In genomic region chr13:83589816-83590215, GRCh38 we compare ENCODE assay signal across 27 cellular contexts.
DNase-seq lines count a peak whose midpoint lies in the region; ATAC-seq, FAIRE-seq and TF ChIP-seq lines count a peak whose summit lies in the region.
"Had no signal": no experiment of that assay in that cellular context is flagged by ENCODE, and none has a peak within 500 bp of the region (broad histone marks: within the 10 kb centered on the region; RNA-seq: fewer than 3 reads in every experiment).

No MANE protein-coding gene starts in this region.

- DNase-seq in HepG2 (ENCODE audit: low spot score) (no peak), right lobe of liver (no peak), IMR-90 (no peak), H1 (ENCODE audit: low read depth in 1 of 2, low spot score in 2 of 2) (no peak), posterior cingulate gyrus (no peak)
- no peak for DNase-seq in activated CD8-positive, alpha-beta memory T cell treated with anti-CD3 and anti-CD28 coated beads, Interleukin-2, amount 10 ng/mL, durations not matched to agents 7 days and 5 days
- DNase-seq in activated naive CD4-positive, alpha-beta T cell (lab: John Stamatoyannopoulos, UW), result no peak
- DNase-seq: ACHN; BE2C; C1 segment of cervical spinal cord; CD4-positive, alpha-beta memory T cell; CD4-positive, CD25-positive, alpha-beta regulatory T cell; CD8-positive, alpha-beta memory T cell; COR-L47; DMS 273 treated with DMSO at 0.1 percent for 48 hours; DMS153; DMS53; DMS79; DND-41; EL; GF-D8 had no signal

- no peak overlapping the region for H2BK120ac ChIP-seq in IMR-90 (ENCODE audit: low read depth, low read length)
- no peak overlapping the region for H2BK120ac ChIP-seq in H1 (replicated peaks; ENCODE audit: low read depth, low read length)

- no peaks in the 10 kb centered on the region for H3K4me1 Mint-ChIP-seq in activated CD8-positive, alpha-beta memory T cell treated with anti-CD3 and anti-CD28 coated beads, Interleukin-2, amount 10 ng/mL, durations not matched to agents 7 days and 5 days
- H3K4me1 Mint-ChIP-seq: CD14-positive monocyte; CD4-positive, alpha-beta memory T cell; CD4-positive, CD25-positive, alpha-beta regulatory T cell; CD8-positive, alpha-beta memory T cell had no signal

- H3K23ac ChIP-seq in IMR-90 (ENCODE audit: low read depth, low read length) (no peak overlapping the region), H1 (ENCODE audit: insufficient read length) (no peak overlapping the region)

- intact Hi-C loops in HepG2 (cut with micrococcal nuclease; ENCODE audit: unreplicated experiment), result no loop called here
- intact Hi-C loops in right lobe of liver (cut with DNase I), result no loop called here
- intact Hi-C loops in IMR-90 (cut with micrococcal nuclease), result no loop called here
- intact Hi-C loops in posterior cingulate gyrus (cut with DNase I), result no loop called here

- no peak overlapping the region for H3K4me3 ChIP-seq in HepG2 (replicated peaks in 1 of 3; ENCODE audit: insufficient read depth in 1 of 3, low read depth in 2 of 3, low read length in 3 of 3)
- no peak overlapping the region for H3K4me3 ChIP-seq in right lobe of liver
- H3K4me3 ChIP-seq in IMR-90 (ENCODE audit: insufficient read depth, low read depth, low read length), result no peak overlapping the region
- no peak overlapping the region for H3K4me3 ChIP-seq in H1 (ENCODE audit: extremely low read depth in 1 of 4, insufficient read depth in 2 of 4, low read depth in 3 of 4, low read length in 4 of 4)
- H3K4me3 ChIP-seq: BLaER1 had no signal

- H3K9me3 Mint-ChIP-seq in activated CD8-positive, alpha-beta memory T cell treated with anti-CD3 and anti-CD28 coated beads, Interleukin-2, amount 10 ng/mL, durations not matched to agents 7 days and 5 days (ENCODE audit: low read depth), result no peaks in the 10 kb centered on the region

- H3K4me3 Mint-ChIP-seq in activated CD8-positive, alpha-beta memory T cell treated with anti-CD3 and anti-CD28 coated beads, Interleukin-2, amount 10 ng/mL, durations not matched to agents 7 days and 5 days, result no peak overlapping the region
- H3K4me3 Mint-ChIP-seq: CD14-positive monocyte; CD4-positive, alpha-beta memory T cell; CD4-positive, CD25-positive, alpha-beta regulatory T cell; CD8-positive, alpha-beta memory T cell had no signal

- ATAC-seq in HepG2 (no peak), right lobe of liver (no peak), IMR-90 (ENCODE audit: low read depth) (no peak)
- no peak for ATAC-seq in activated CD8-positive, alpha-beta memory T cell treated with anti-CD3 and anti-CD28 coated beads, Interleukin-2, amount 10 ng/mL, durations not matched to agents 7 days and 5 days

- BruUV-seq in HepG2 (replicated peaks; lab: Mats Ljungman, UMichigan), result no TSS peak
- no TSS peak for BruUV-seq in IMR-90 (replicated peaks; lab: Mats Ljungman, UMichigan)

- POLR2A ChIA-PET in HepG2 (lab: Yijun Ruan, JAX), result no interaction called here
- POLR2A ChIA-PET in IMR-90 (lab: Charles Lee; ENCODE audit: unreplicated experiment), result interaction anchor here (0.6 kb wide), 1 partner anchor 339 kb away, joined by 9 read pairs; no protein-coding TSS in a partner anchor
- POLR2A ChIA-PET in H1 (lab: Charles Lee; ENCODE audit: partially characterized antibody), result no interaction called here

- no peak overlapping the region for H3K27ac Mint-ChIP-seq in activated CD8-positive, alpha-beta memory T cell treated with anti-CD3 and anti-CD28 coated beads, Interleukin-2, amount 10 ng/mL, durations not matched to agents 7 days and 5 days
- H3K27ac Mint-ChIP-seq: CD14-positive monocyte; CD4-positive, alpha-beta memory T cell; CD4-positive, CD25-positive, alpha-beta regulatory T cell; CD8-positive, alpha-beta memory T cell had no signal

- H3K9ac ChIP-seq in HepG2 (ENCODE audit: insufficient read depth, low read depth, low read length) (no peak overlapping the region), IMR-90 (ENCODE audit: low read depth, low read length) (no peak overlapping the region), H1 (replicated peaks in 1 of 4; ENCODE audit: extremely low read depth in 1 of 4, low read depth in 3 of 4, low read length in 3 of 4) (no peak overlapping the region)
- H3K9ac ChIP-seq: BLaER1 had no signal

- in situ Hi-C loops in HepG2 (cut with HindIII; ENCODE audit: extremely low pct_ligation_motif_present, low pct_unique_long_range_greater_than_20kb) (no loop called here), IMR-90 (cut with MboI; ENCODE audit: low sequenced_read_pairs) (no loop called here)

- no peaks in the 10 kb centered on the region for H3K79me2 ChIP-seq in HepG2 (ENCODE audit: insufficient read depth, low read length)
- H3K79me2 ChIP-seq in H1 (ENCODE audit: control insufficient read depth in 1 of 2, insufficient read depth in 2 of 2, low read length in 2 of 2), result no peaks in the 10 kb centered on the region

- H4K91ac ChIP-seq in IMR-90 (ENCODE audit: insufficient read depth, low read depth, low read length) (no peak overlapping the region), H1 (replicated peaks; ENCODE audit: insufficient read length, low read length) (no peak overlapping the region)

- no peak for TF ChIP-seq CTCF in HepG2 (CRISPR knock-in tag; IDR thresholded peaks at IDR 0.05)
- no peak for TF ChIP-seq CTCF in right lobe of liver (IDR thresholded peaks at IDR 0.05)
- TF ChIP-seq CTCF in IMR-90 (conservative IDR thresholded peaks at IDR 0.05; ENCODE audit: low read depth, low read length), result no peak
- no peak for TF ChIP-seq CTCF in H1 (IDR thresholded peaks at IDR 0.05; ENCODE audit: control extremely low read depth in 1 of 3, insufficient read depth in 1 of 3, low read depth in 1 of 3, low read length in 3 of 3)

- no peaks in the 10 kb centered on the region for H3K4me1 ChIP-seq in HepG2 (ENCODE audit: insufficient read depth, low read length)
- no peaks in the 10 kb centered on the region for H3K4me1 ChIP-seq in right lobe of liver
- H3K4me1 ChIP-seq in IMR-90 (ENCODE audit: control insufficient read depth, insufficient read depth, low read length), result no peaks in the 10 kb centered on the region
- H3K4me1 ChIP-seq in H1 (replicated peaks in 1 of 4; ENCODE audit: control insufficient read depth in 3 of 4, insufficient read depth in 4 of 4, low read length in 3 of 4), result no peaks in the 10 kb centered on the region
- H3K4me1 ChIP-seq: BE2C, BLaER1 had no signal

- H4K8ac ChIP-seq in IMR-90 (ENCODE audit: low read depth in 2 of 2, low read length in 2 of 2) (no peak overlapping the region), H1 (ENCODE audit: extremely low read depth, insufficient read depth, low read length) (no peak overlapping the region)

- H3K4ac ChIP-seq in IMR-90 (ENCODE audit: low read depth, low read length), result no peak overlapping the region
- no peak overlapping the region for H3K4ac ChIP-seq in H1 (replicated peaks; ENCODE audit: insufficient read length, low read depth, low read length)

- no peak overlapping the region for H3K4me2 ChIP-seq in HepG2 (ENCODE audit: low read depth, low read length)
- H3K4me2 ChIP-seq in IMR-90 (ENCODE audit: low read depth, low read length), result no peak overlapping the region
- H3K4me2 ChIP-seq in H1 (ENCODE audit: insufficient read depth in 1 of 2, low read depth in 2 of 2, low read length in 2 of 2), result no peak overlapping the region
- H3K4me2 ChIP-seq: BLaER1 had no signal

- 4% methylated on average over 1 of the region's 1 CpG for WGBS in HepG2 (ENCODE audit: low lambda C conversion rate)
- 27% methylated on average over 1 of the region's 1 CpG for WGBS in right lobe of liver (ENCODE audit: insufficient coverage, low coverage, low lambda C conversion rate, missing lambda C conversion rate)
- no CpG with 5 or more reads among the region's 1 CpG for WGBS in IMR-90 (ENCODE audit: extremely low coverage in 2 of 2, insufficient read length in 1 of 2), 2 experiments
- 80% methylated on average over 1 of the region's 1 CpG; no CpG with 5 or more reads in 1 of the 2 experiments for WGBS in H1 (ENCODE audit: extremely low coverage in 1 of 2, insufficient coverage in 1 of 2, insufficient read length in 1 of 2, insufficient replicate concordance in 2 of 2, low coverage in 1 of 2, low lambda C conversion rate in 2 of 2, missing lambda C conversion rate in 1 of 2), 2 experiments

- no peak overlapping the region for H3K56ac ChIP-seq in IMR-90 (ENCODE audit: extremely low read depth, insufficient read depth, low read length)
- H3K56ac ChIP-seq in H1 (replicated peaks; ENCODE audit: insufficient read length, low read depth, low read length), result no peak overlapping the region

- no peak overlapping the region for H2BK12ac ChIP-seq in H1 (ENCODE audit: low read depth, low read length)

- H4K5ac ChIP-seq in IMR-90 (ENCODE audit: low read depth, low read length), result no peak overlapping the region
- H4K5ac ChIP-seq in H1 (ENCODE audit: insufficient read length, low read depth, low read length), result no peak overlapping the region

- H3K27me3 Mint-ChIP-seq in activated CD8-positive, alpha-beta memory T cell treated with anti-CD3 and anti-CD28 coated beads, Interleukin-2, amount 10 ng/mL, durations not matched to agents 7 days and 5 days, result no peaks in the 10 kb centered on the region
- H3K27me3 Mint-ChIP-seq: CD4-positive, alpha-beta memory T cell; CD4-positive, CD25-positive, alpha-beta regulatory T cell; CD8-positive, alpha-beta memory T cell had no signal

- no peak overlapping the region for H2AFZ ChIP-seq in HepG2 (ENCODE audit: low read length)
- H2AFZ ChIP-seq in IMR-90 (replicated peaks; ENCODE audit: low read length, poor library complexity), result no peak overlapping the region
- H2AFZ ChIP-seq in H1 (ENCODE audit: low read length), result no peak overlapping the region

- H3K36me3 ChIP-seq in HepG2 (replicated peaks in 1 of 2; ENCODE audit: control insufficient read depth in 1 of 2, insufficient read depth in 2 of 2, low read length in 2 of 2), result no peaks in the 10 kb centered on the region
- H3K36me3 ChIP-seq in right lobe of liver, result no peaks in the 10 kb centered on the region
- no peaks in the 10 kb centered on the region for H3K36me3 ChIP-seq in IMR-90 (ENCODE audit: control insufficient read depth, insufficient read depth, low read length)
- no peaks in the 10 kb centered on the region for H3K36me3 ChIP-seq in H1 (ENCODE audit: control insufficient read depth in 2 of 4, insufficient read depth in 4 of 4, low read length in 3 of 4)
- H3K36me3 ChIP-seq: BE2C, BLaER1 had no signal

- no peak overlapping the region for H3K18ac ChIP-seq in IMR-90 (ENCODE audit: low read depth, low read length)
- no peak overlapping the region for H3K18ac ChIP-seq in H1 (ENCODE audit: extremely low read depth, low read length)

- no peak overlapping the region for H2BK20ac ChIP-seq in IMR-90 (ENCODE audit: low read depth, low read length)
- H2BK20ac ChIP-seq in H1 (ENCODE audit: low read length), result no peak overlapping the region

- TF ChIP-seq EP300 in HepG2 (IDR thresholded peaks at IDR 0.05; ENCODE audit: low read depth in 2 of 2, low read length in 2 of 2), result no peak
- no peak for TF ChIP-seq EP300 in HepG2 (CRISPR knock-in tag; IDR thresholded peaks at IDR 0.05; ENCODE audit: borderline replicate concordance)
- no peak for TF ChIP-seq EP300 in H1 (IDR thresholded peaks at IDR 0.05; ENCODE audit: borderline replicate concordance in 1 of 2, low read depth in 2 of 2, low read length in 2 of 2)

- no peak overlapping the region for H2AK5ac ChIP-seq in IMR-90 (ENCODE audit: low read depth, low read length)
- H2AK5ac ChIP-seq in H1 (ENCODE audit: low read depth, low read length), result no peak overlapping the region

- no peaks in the 10 kb centered on the region for H3K9me1 ChIP-seq in IMR-90 (ENCODE audit: insufficient read depth, low read length)

- dilution Hi-C loops in IMR-90 (cut with HindIII; ENCODE audit: low sequenced_read_pairs, unreplicated experiment), result no loop called here

- H4K20me1 ChIP-seq in HepG2 (ENCODE audit: insufficient read depth, low read length) (no peaks in the 10 kb centered on the region), IMR-90 (ENCODE audit: insufficient read depth, low read length) (no peaks in the 10 kb centered on the region), H1 (replicated peaks in 1 of 2; ENCODE audit: control insufficient read depth in 1 of 2, insufficient read depth in 2 of 2, low read length in 2 of 2) (no peaks in the 10 kb centered on the region)
- H4K20me1 ChIP-seq: BLaER1 had no signal

- H3K9me3 ChIP-seq in HepG2 (ENCODE audit: low read length) (peaks cover 7% of the 10 kb centered on the region), right lobe of liver (no peaks in the 10 kb centered on the region), IMR-90 (ENCODE audit: control insufficient read depth, insufficient read depth, low read length) (no peaks in the 10 kb centered on the region), H1 (ENCODE audit: insufficient read depth in 2 of 2, low read depth in 1 of 2, low read length in 1 of 2) (no peaks in the 10 kb centered on the region)
- H3K9me3 ChIP-seq: BE2C had no signal

- no peaks in the 10 kb centered on the region for H3K27me3 ChIP-seq in HepG2 (ENCODE audit: control insufficient read depth in 1 of 2, insufficient read depth in 2 of 2, low read length in 2 of 2)
- H3K27me3 ChIP-seq in right lobe of liver, result no peaks in the 10 kb centered on the region
- H3K27me3 ChIP-seq in IMR-90 (ENCODE audit: control insufficient read depth, insufficient read depth, low read length), result no peaks in the 10 kb centered on the region
- H3K27me3 ChIP-seq in H1 (replicated peaks in 1 of 4; ENCODE audit: control insufficient read depth in 3 of 4, extremely low read depth in 1 of 4, insufficient read depth in 3 of 4, low read length in 3 of 4), result no peaks in the 10 kb centered on the region
- H3K27me3 ChIP-seq: BE2C, BLaER1 had no signal

- no peaks in the 10 kb centered on the region for H3K79me1 ChIP-seq in IMR-90 (ENCODE audit: low read depth in 1 of 2, low read length in 2 of 2)
- H3K79me1 ChIP-seq in H1 (ENCODE audit: low read depth, low read length), result no peaks in the 10 kb centered on the region

- TF ChIP-seq RAD21 in HepG2 (CRISPR knock-in tag; IDR thresholded peaks at IDR 0.05) (no peak), IMR-90 (IDR thresholded peaks at IDR 0.05; ENCODE audit: low read length) (no peak), H1 (IDR thresholded peaks at IDR 0.05 in 1 of 2, conservative IDR thresholded peaks at IDR 0.05 in 1 of 2; ENCODE audit: low read depth in 2 of 2, low read length in 2 of 2) (no peak)

- H2BK5ac ChIP-seq in IMR-90 (ENCODE audit: low read depth, low read length, poor library complexity, severe bottlenecking) (no peak overlapping the region), H1 (ENCODE audit: low read depth, low read length) (no peak overlapping the region)

- no peak overlapping the region for H3K14ac ChIP-seq in IMR-90 (replicated peaks; ENCODE audit: low read depth, low read length)
- H3K14ac ChIP-seq in H1 (ENCODE audit: insufficient read length), result no peak overlapping the region

- H3K23me2 ChIP-seq in H1 (ENCODE audit: low read depth, low read length), result no peaks in the 10 kb centered on the region

- H3K27ac ChIP-seq in HepG2 (ENCODE audit: extremely low read length, insufficient read depth, low read length) (no peak overlapping the region), right lobe of liver (no peak overlapping the region), IMR-90 (ENCODE audit: insufficient read depth, low read length) (no peak overlapping the region), H1 (ENCODE audit: low read depth, low read length) (no peak overlapping the region)
- H3K27ac ChIP-seq: 22Rv1, BLaER1 had no signal

- no peak for FAIRE-seq in HepG2 (lab: Jason Lieb, UNC)
- FAIRE-seq in H1 (lab: Jason Lieb, UNC), result no peak
- peak; percentile 33 for FAIRE-seq in islet of Langerhans (lab: Jason Lieb, UNC)
- FAIRE-seq: GM12891, GM19239 had no signal

- H3K36me3 Mint-ChIP-seq in activated CD8-positive, alpha-beta memory T cell treated with anti-CD3 and anti-CD28 coated beads, Interleukin-2, amount 10 ng/mL, durations not matched to agents 7 days and 5 days, result no peaks in the 10 kb centered on the region
- H3K36me3 Mint-ChIP-seq: CD14-positive monocyte; CD4-positive, alpha-beta memory T cell; CD4-positive, CD25-positive, alpha-beta regulatory T cell; CD8-positive, alpha-beta memory T cell had no signal

- H2AK9ac ChIP-seq in IMR-90 (replicated peaks; ENCODE audit: low read depth, low read length, poor library complexity), result no peak overlapping the region

- TF ChIP-seq POLR2A in HepG2 (IDR thresholded peaks at IDR 0.05; ENCODE audit: insufficient read depth in 1 of 2, low read depth in 2 of 2, low read length in 2 of 2), result no peak
- no peak for TF ChIP-seq POLR2A in right lobe of liver (IDR thresholded peaks at IDR 0.05)
- TF ChIP-seq POLR2A in IMR-90 (IDR thresholded peaks at IDR 0.05; ENCODE audit: low read depth, low read length), result no peak
- TF ChIP-seq POLR2A in H1 (IDR thresholded peaks at IDR 0.05; ENCODE audit: control extremely low read depth in 1 of 2, low read depth in 2 of 2, low read length in 2 of 2), result no peak

- CTCF ChIA-PET in HepG2 (lab: Yijun Ruan, JAX; ENCODE audit: low intra/inter-chr PET ratio, low total read pairs), result no interaction called here
- CTCF ChIA-PET in IMR-90 (lab: Yijun Ruan, JAX), result no interaction called here
- CTCF ChIA-PET in H1 (lab: Charles Lee; ENCODE audit: partially characterized antibody), result no interaction called here
- CTCF ChIA-PET in activated CD8-positive, alpha-beta memory T cell treated with anti-CD3 and anti-CD28 coated beads, Interleukin-2, amount 10 ng/mL, durations not matched to agents 7 days and 5 days (lab: Charles Lee), result no interaction called here

- no peak overlapping the region for H2BK15ac ChIP-seq in IMR-90 (ENCODE audit: low read depth, low read length)
- H2BK15ac ChIP-seq in H1 (ENCODE audit: low read length), result no peak overlapping the region

Comparison
In these comparisons a context has a peak if more than half of its experiments do, and no peak if none do; other contexts are left out.
1. Of the 41 proteins assayed by ChIP-seq in both HepG2 and H1: peak only in HepG2: none; only in H1: none; in both: MAFK; in neither: 40.